Comparison of ENCODE assay signal across 18 cellular contexts in genomic region chr9:23321049-23321448, GRCh38.
"Had no signal": no experiment of that assay in that cellular context is flagged by ENCODE, and none has a peak within 500 bp of the region (broad histone marks: within the 10 kb centered on the region; RNA-seq: fewer than 3 reads in every experiment).

No MANE protein-coding gene starts in this region.

- H3K9me3 Mint-ChIP-seq: activated naive CD8-positive, alpha-beta T cell treated with anti-CD3 and anti-CD28 coated beads, Interleukin-2, amount 10 ng/mL, durations not matched to agents 7 days and 5 days; brain; type B pancreatic cell had no signal

- H3K4me1 ChIP-seq: suprapubic skin had no signal

- ATAC-seq: esophagus mucosa; left ventricle myocardium superior; natural killer cell treated with Interleukin-12 subunit alpha and Interleukin-12 subunit beta and Interleukin-15 and Interleukin-18, amount 100 ng/mL, for 72 hours; right cardiac atrium had no signal

- DNase-seq: activated CD4-positive, alpha-beta T cell treated with anti-CD3 and anti-CD28 coated beads, Interleukin-2, amount 10 ng/mL, durations not matched to agents 7 days and 5 days; activated CD4-positive, CD25-positive, alpha-beta regulatory T cell; activated CD8-positive, alpha-beta memory T cell treated with anti-CD3 and anti-CD28 coated beads for 24 hours; activated naive CD8-positive, alpha-beta T cell treated with anti-CD3 and anti-CD28 coated beads, Interleukin-2, amount 10 ng/mL, durations not matched to agents 7 days and 5 days; central memory CD4-positive, alpha-beta T cell; left ventricle myocardium superior; mesenchymal stem cell; occipital lobe; right cardiac atrium had no signal

- H3K4me3 Mint-ChIP-seq: activated CD4-positive, alpha-beta T cell treated with anti-CD3 and anti-CD28 coated beads, Interleukin-2, amount 10 ng/mL, durations not matched to agents 7 days and 5 days; activated naive CD8-positive, alpha-beta T cell treated with anti-CD3 and anti-CD28 coated beads, Interleukin-2, amount 10 ng/mL, durations not matched to agents 7 days and 5 days; activated T-helper 1 cell treated with anti-CD3 and anti-CD28 coated beads, Interleukin-12 subunit alpha, Interleukin-12 subunit beta, Interleukin-2, Interleukin-4 antibody, amounts not matched to agents 30 ng/mL and 10 ng/mL and 1 ng/mL, durations not matched to agents 14 hours and 24 hours and 36 hours; brain; natural killer cell treated with Interleukin-12 subunit alpha and Interleukin-12 subunit beta and Interleukin-15 and Interleukin-18, amount 100 ng/mL, for 72 hours; stimulated activated naive CD8-positive, alpha-beta T cell treated with anti-CD3 and anti-CD28 coated beads, Interleukin-15, Interleukin-2, amounts not matched to agents 100 ng/mL and 50 ng/mL, for 24 hours; type B pancreatic cell had no signal

- H3K36me3 ChIP-seq: suprapubic skin had no signal

- H3K27ac ChIP-seq: coronary artery, hepatocyte, suprapubic skin had no signal

- H3K4me1 Mint-ChIP-seq: activated CD4-positive, alpha-beta T cell treated with anti-CD3 and anti-CD28 coated beads, Interleukin-2, amount 10 ng/mL, durations not matched to agents 7 days and 5 days; activated naive CD8-positive, alpha-beta T cell treated with anti-CD3 and anti-CD28 coated beads, Interleukin-2, amount 10 ng/mL, durations not matched to agents 7 days and 5 days had no signal

- H3K4me3 ChIP-seq: coronary artery, hepatocyte, suprapubic skin had no signal

- H3K9me3 ChIP-seq: suprapubic skin had no signal

- H3K27me3 ChIP-seq: hepatocyte, suprapubic skin had no signal

- H3K36me3 Mint-ChIP-seq: activated naive CD8-positive, alpha-beta T cell treated with anti-CD3 and anti-CD28 coated beads, Interleukin-2, amount 10 ng/mL, durations not matched to agents 7 days and 5 days; brain; type B pancreatic cell had no signal

- H3K27ac Mint-ChIP-seq: activated CD4-positive, alpha-beta T cell treated with anti-CD3 and anti-CD28 coated beads, Interleukin-2, amount 10 ng/mL, durations not matched to agents 7 days and 5 days; activated naive CD8-positive, alpha-beta T cell treated with anti-CD3 and anti-CD28 coated beads, Interleukin-2, amount 10 ng/mL, durations not matched to agents 7 days and 5 days; activated T-helper 1 cell treated with anti-CD3 and anti-CD28 coated beads, Interleukin-12 subunit alpha, Interleukin-12 subunit beta, Interleukin-2, Interleukin-4 antibody, amounts not matched to agents 30 ng/mL and 10 ng/mL and 1 ng/mL, durations not matched to agents 14 hours and 24 hours and 36 hours; brain; natural killer cell treated with Interleukin-12 subunit alpha and Interleukin-12 subunit beta and Interleukin-15 and Interleukin-18, amount 100 ng/mL, for 72 hours; stimulated activated naive CD8-positive, alpha-beta T cell treated with anti-CD3 and anti-CD28 coated beads, Interleukin-15, Interleukin-2, amounts not matched to agents 100 ng/mL and 50 ng/mL, for 24 hours; type B pancreatic cell had no signal
